1 cellular context compared by ENCODE assay signal in genomic region chr9:125376261-125377226, GRCh38.
TF ChIP-seq lines count a peak whose summit lies in the region.

No MANE protein-coding gene starts in this region.

TF ChIP-seq in K562, 482 proteins besides CTCF, POLR2A, EP300 and RAD21 (continued from another document):
- TF ChIP-seq ZBTB34 (CRISPR knock-in tag; IDR thresholded peaks at IDR 0.05), result no peak
- TF ChIP-seq, protein P1, sequence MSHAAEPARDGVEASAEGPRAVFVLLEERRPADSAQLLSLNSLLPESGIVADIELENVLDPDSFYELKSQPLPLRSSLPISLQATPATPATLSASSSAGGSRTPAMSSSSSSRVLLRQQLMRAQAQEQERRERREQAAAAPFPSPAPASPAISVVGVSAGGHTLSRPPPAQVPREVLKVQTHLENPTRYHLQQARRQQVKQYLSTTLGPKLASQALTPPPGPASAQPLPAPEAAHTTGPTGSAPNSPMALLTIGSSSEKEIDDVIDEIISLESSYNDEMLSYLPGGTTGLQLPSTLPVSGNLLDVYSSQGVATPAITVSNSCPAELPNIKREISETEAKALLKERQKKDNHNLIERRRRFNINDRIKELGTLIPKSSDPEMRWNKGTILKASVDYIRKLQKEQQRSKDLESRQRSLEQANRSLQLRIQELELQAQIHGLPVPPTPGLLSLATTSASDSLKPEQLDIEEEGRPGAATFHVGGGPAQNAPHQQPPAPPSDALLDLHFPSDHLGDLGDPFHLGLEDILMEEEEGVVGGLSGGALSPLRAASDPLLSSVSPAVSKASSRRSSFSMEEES (CRISPR knock-in tag; IDR thresholded peaks at IDR 0.05), result no peak
- no peak for TF ChIP-seq ZNF165 (CRISPR knock-in tag; IDR thresholded peaks at IDR 0.05; ENCODE audit: borderline replicate concordance)
